ENCODE assay signal across 16 cellular contexts in genomic region chr11:10412266-10412665, GRCh38.
"Had no signal": no experiment of that assay in that cellular context is flagged by ENCODE, and none has a peak within 500 bp of the region (broad histone marks: within the 10 kb centered on the region; RNA-seq: fewer than 3 reads in every experiment).

No MANE protein-coding gene starts in this region.

- H3K27ac Mint-ChIP-seq: nephron progenitor cell; stimulated activated naive B cell treated with anti-CD40 and anti-IgM and Interleukin-4, amounts not matched to agents 10 μg/mL and 1 μg/mL and 100 μg/mL, for 72 hours; stimulated activated naive CD8-positive, alpha-beta T cell treated with anti-CD3 and anti-CD28 coated beads, Interleukin-15, amount 100 ng/mL, for 72 hours had no signal

- FAIRE-seq: frontal cortex had no signal

- H3K27me3 Mint-ChIP-seq: effector memory CD8-positive, alpha-beta T cell; stimulated activated naive B cell treated with anti-CD40 and anti-IgM and Interleukin-4, amounts not matched to agents 10 μg/mL and 1 μg/mL and 100 μg/mL, for 72 hours had no signal

- H3K27me3 ChIP-seq: right lobe of liver, transverse colon had no signal

- H3K4me3 Mint-ChIP-seq: effector memory CD8-positive, alpha-beta T cell; immature natural killer cell; naive thymus-derived CD4-positive, alpha-beta T cell; nephron progenitor cell; stimulated activated naive B cell treated with anti-CD40 and anti-IgM and Interleukin-4, amounts not matched to agents 10 μg/mL and 1 μg/mL and 100 μg/mL, for 72 hours; stimulated activated naive CD8-positive, alpha-beta T cell treated with anti-CD3 and anti-CD28 coated beads, Interleukin-15, amount 100 ng/mL, for 72 hours had no signal

- H3K4me1 ChIP-seq: right lobe of liver had no signal

- H3K36me3 Mint-ChIP-seq: naive thymus-derived CD4-positive, alpha-beta T cell; stimulated activated naive B cell treated with anti-CD40 and anti-IgM and Interleukin-4, amounts not matched to agents 10 μg/mL and 1 μg/mL and 100 μg/mL, for 72 hours had no signal

- ATAC-seq: effector memory CD8-positive, alpha-beta T cell; left colon; naive thymus-derived CD4-positive, alpha-beta T cell; psoas muscle; right lobe of liver; stimulated activated naive B cell treated with anti-CD40 and anti-IgM and Interleukin-4, amounts not matched to agents 10 μg/mL and 1 μg/mL and 100 μg/mL, for 72 hours; stimulated activated naive CD8-positive, alpha-beta T cell treated with anti-CD3 and anti-CD28 coated beads, Interleukin-15, amount 100 ng/mL, for 72 hours had no signal

- H3K27ac ChIP-seq: psoas muscle, right lobe of liver, thoracic aorta, transverse colon had no signal

- H3K36me3 ChIP-seq: right lobe of liver, thoracic aorta, transverse colon had no signal

- H3K9me3 ChIP-seq: psoas muscle, right lobe of liver, thoracic aorta, transverse colon had no signal

- H3K9me3 Mint-ChIP-seq: effector memory CD8-positive, alpha-beta T cell; immature natural killer cell; naive thymus-derived CD4-positive, alpha-beta T cell; nephron progenitor cell; stimulated activated naive B cell treated with anti-CD40 and anti-IgM and Interleukin-4, amounts not matched to agents 10 μg/mL and 1 μg/mL and 100 μg/mL, for 72 hours; stimulated activated naive CD8-positive, alpha-beta T cell treated with anti-CD3 and anti-CD28 coated beads, Interleukin-15, amount 100 ng/mL, for 72 hours had no signal

- H3K4me3 ChIP-seq: psoas muscle, right lobe of liver, thoracic aorta, transverse colon had no signal

- DNase-seq: effector memory CD8-positive, alpha-beta T cell; immature natural killer cell; left colon; mesendoderm; naive thymus-derived CD4-positive, alpha-beta T cell; nephron progenitor cell; psoas muscle; retina; right lobe of liver; stimulated activated CD4-positive, alpha-beta T cell treated with anti-CD3 and anti-CD28 coated beads, Interleukin-2, amount 100 ng/mL, for 24 hours; stimulated activated CD4-positive, alpha-beta T cell treated with anti-CD3 and anti-CD28 coated beads, Interleukin-4, amount 100 ng/mL, for 4 hours; stimulated activated naive B cell treated with anti-CD40 and anti-IgM and Interleukin-4, amounts not matched to agents 10 μg/mL and 1 μg/mL and 100 μg/mL, for 72 hours; stimulated activated naive CD8-positive, alpha-beta T cell treated with anti-CD3 and anti-CD28 coated beads, Interleukin-15, amount 100 ng/mL, for 72 hours; transverse colon had no signal
